Comparison of ENCODE assay signal across 1 cellular context in the genomic region with DNA sequence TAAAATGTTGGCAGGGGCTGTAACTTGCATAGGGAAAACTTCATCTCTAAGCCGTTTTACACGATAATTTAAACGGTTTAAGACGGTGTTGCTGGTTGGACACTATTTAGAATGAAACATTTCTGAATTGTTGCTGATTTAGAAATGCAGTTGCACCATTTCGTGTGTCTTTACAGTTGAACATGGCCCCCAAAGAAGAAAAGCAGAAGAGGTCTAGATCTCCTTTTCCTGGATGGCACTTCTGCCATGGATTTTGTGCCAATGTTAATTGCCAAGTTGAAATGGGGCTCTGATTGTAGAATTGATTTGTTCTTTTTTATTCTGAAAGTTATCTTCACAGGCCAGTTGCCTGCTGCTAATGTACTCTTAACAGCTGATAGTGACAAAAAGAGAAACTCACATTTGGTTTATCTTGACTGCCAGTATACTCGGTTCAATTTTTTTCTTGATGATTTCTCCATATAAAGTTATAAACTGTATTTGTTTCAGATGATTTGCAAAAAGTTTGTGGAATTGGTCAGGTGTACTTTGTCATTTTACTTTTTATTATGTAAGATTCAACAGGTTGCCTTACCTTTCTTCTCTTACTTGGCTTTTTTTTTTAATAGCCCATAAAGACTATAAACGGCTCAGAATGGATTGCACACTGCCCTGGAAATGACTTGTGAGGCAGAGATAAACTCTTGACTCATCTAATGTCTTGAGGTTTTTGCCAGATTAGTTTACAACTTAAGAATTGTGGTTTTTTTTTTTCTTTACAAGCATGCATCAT.
TF ChIP-seq lines count a peak whose summit lies in the region.

No MANE protein-coding gene starts in this region.

TF ChIP-seq in HCT116, 20 proteins besides CTCF, POLR2A, EP300 and RAD21 (continued from another document):
- TF ChIP-seq REST (IDR thresholded peaks at IDR 0.05; ENCODE audit: low read depth), result no peak
- no peak for TF ChIP-seq SP1 (IDR thresholded peaks at IDR 0.05; ENCODE audit: low read depth)
- TF ChIP-seq EZH2 (IDR thresholded peaks at IDR 0.05), result no peak
